ENCODE assay signal across 9 cellular contexts in the genomic region with DNA sequence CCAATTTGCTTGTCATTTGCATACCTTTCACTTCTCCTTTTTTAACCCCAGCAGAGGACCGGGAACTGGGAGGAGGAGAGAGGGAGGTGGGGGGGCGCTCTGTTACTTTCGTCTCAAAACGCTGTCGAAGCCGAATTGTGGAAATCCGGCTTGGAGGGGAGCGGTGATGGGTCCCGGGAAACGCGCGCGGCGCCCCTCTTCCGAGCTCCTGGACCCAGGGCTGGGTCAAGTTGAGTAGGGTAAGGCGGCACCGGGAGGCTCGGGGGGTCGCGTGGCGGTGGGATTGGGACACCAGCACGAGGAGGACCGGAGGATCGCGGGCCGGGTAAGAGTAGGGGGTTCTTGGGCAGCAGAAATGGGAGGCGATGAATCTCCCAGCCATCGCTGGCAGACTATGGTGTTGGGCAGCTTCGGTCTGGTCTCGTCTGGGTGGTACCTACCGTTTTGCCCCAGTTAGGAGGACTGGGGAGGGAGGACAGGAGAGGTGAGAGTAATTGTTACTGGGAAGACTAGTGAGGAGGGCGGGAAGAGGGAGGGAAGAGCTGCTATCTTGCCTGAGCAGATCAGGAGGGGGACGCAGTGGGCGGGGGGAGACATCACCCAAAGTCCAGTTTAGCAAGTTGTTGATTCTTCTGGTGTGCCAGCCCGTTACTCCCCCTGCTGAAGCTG. TPM values are rescaled to one million over a fixed set of nuclear protein-coding genes. Genes with fewer than 3 reads are reported as not detected.
DNase-seq lines count a peak whose midpoint lies in the region; ATAC-seq, FAIRE-seq and TF ChIP-seq lines count a peak whose summit lies in the region.
"Had no signal": no experiment of that assay in that cellular context is flagged by ENCODE, and none has a peak within 500 bp of the region (broad histone marks: within the 10 kb centered on the region; RNA-seq: fewer than 3 reads in every experiment).

No MANE protein-coding gene starts in this region.

- peaks cover 9 to 41% (median 29%) of the 10 kb centered on the region in 3 experiments for H3K27me3 ChIP-seq in neuronal stem cell (ENCODE audit: control insufficient read depth in 3 of 3, insufficient read depth in 3 of 3, low read depth in 1 of 3, low read length in 3 of 3)

- H3K4me1 ChIP-seq in neuronal stem cell (ENCODE audit: control insufficient read depth in 2 of 2, insufficient read depth in 1 of 2, low read depth in 1 of 2, low read length in 2 of 2) = peaks cover 22 to 24% of the 10 kb centered on the region in 2 donors

- peak overlapping the region; percentile 30 for H2BK12ac ChIP-seq in neuronal stem cell (ENCODE audit: low read length)

- H3K23ac ChIP-seq in neuronal stem cell (ENCODE audit: low read depth, low read length, poor library complexity) = peak overlapping the region; percentile 60

- H3K4me1 Mint-ChIP-seq in activated naive CD4-positive, alpha-beta T cell treated with anti-CD3 and anti-CD28 coated beads for 36 hours (ENCODE audit: low read depth) = peaks cover 36% of the 10 kb centered on the region

- no peak overlapping the region for H3K14ac ChIP-seq in neuronal stem cell (ENCODE audit: low read length)

- H3K18ac ChIP-seq in neuronal stem cell (ENCODE audit: low read length) = peak overlapping the region; percentile 94

- H3K36me3 Mint-ChIP-seq in activated naive CD4-positive, alpha-beta T cell treated with anti-CD3 and anti-CD28 coated beads for 36 hours (ENCODE audit: low read depth) = no peaks in the 10 kb centered on the region

- no CpG with 5 or more reads among the region's 35 CpGs for WGBS in neuronal stem cell (ENCODE audit: extremely low coverage in 2 of 2, insufficient read length in 2 of 2, insufficient replicate concordance in 1 of 2), 2 donors

- H2BK120ac ChIP-seq in neuronal stem cell (ENCODE audit: low read depth, low read length) = peak overlapping the region; percentile 17

- no peak overlapping the region for H4K91ac ChIP-seq in neuronal stem cell (ENCODE audit: low read depth, low read length, poor library complexity)

- H4K8ac ChIP-seq in neuronal stem cell (ENCODE audit: low read depth, low read length) = no peak overlapping the region

- peaks cover 3% of the 10 kb centered on the region for H3K79me1 ChIP-seq in neuronal stem cell (ENCODE audit: low read depth, low read length)

- H3K27me3 Mint-ChIP-seq in activated naive CD4-positive, alpha-beta T cell treated with anti-CD3 and anti-CD28 coated beads for 36 hours (ENCODE audit: low read depth) = peaks cover 75% of the 10 kb centered on the region

- no peak for TF ChIP-seq CTCF in fibroblast of pulmonary artery (IDR thresholded peaks at IDR 0.05; ENCODE audit: low read length, missing control alignments)

- no peak for FAIRE-seq in frontal cortex (lab: Jason Lieb, UNC)
- FAIRE-seq: GM18507 had no signal

- peak overlapping the region; percentile 89 for H3K9ac ChIP-seq in neuronal stem cell (ENCODE audit: low read depth, low read length, poor library complexity)

- H3K36me3 ChIP-seq in neuronal stem cell (replicated peaks in 1 of 2; ENCODE audit: control insufficient read depth in 2 of 2, insufficient read depth in 2 of 2, low read length in 2 of 2) = no peaks in the 10 kb centered on the region

- no peak for ATAC-seq in HG03469 (IDR thresholded peaks at IDR 0.05; ENCODE audit: unreplicated experiment)

- H3K9me3 ChIP-seq in neuronal stem cell (replicated peaks in 1 of 2; ENCODE audit: control insufficient read depth in 2 of 2, insufficient read depth in 1 of 2, low read depth in 1 of 2, low read length in 2 of 2) = no peaks in the 10 kb centered on the region

- peak overlapping the region; percentile 86 for H2BK15ac ChIP-seq in neuronal stem cell (ENCODE audit: low read length)

- no peak overlapping the region for H3K4ac ChIP-seq in neuronal stem cell (ENCODE audit: low read length)

- peak overlapping the region; percentile 83 for H3K4me3 Mint-ChIP-seq in activated naive CD4-positive, alpha-beta T cell treated with anti-CD3 and anti-CD28 coated beads for 36 hours

- no peak overlapping the region for H3K27ac Mint-ChIP-seq in activated naive CD4-positive, alpha-beta T cell treated with anti-CD3 and anti-CD28 coated beads for 36 hours

- peak overlapping the region; percentile 64 for H3K4me3 ChIP-seq in fibroblast of pulmonary artery (replicated peaks; ENCODE audit: low read depth, low read length)
- peak overlapping the region; percentile 70 to 83 for H3K4me3 ChIP-seq in neuronal stem cell (ENCODE audit: low read length in 2 of 2)

- H2AFZ ChIP-seq in neuronal stem cell (ENCODE audit: low read length) = peak overlapping the region; percentile 92

- no peaks in the 10 kb centered on the region for H3K9me3 Mint-ChIP-seq in activated naive CD4-positive, alpha-beta T cell treated with anti-CD3 and anti-CD28 coated beads for 36 hours

- H3K27ac ChIP-seq in neuronal stem cell (replicated peaks; ENCODE audit: low read length) = no peak overlapping the region

- CTCF ChIA-PET in activated naive CD4-positive, alpha-beta T cell treated with anti-CD3 and anti-CD28 coated beads for 36 hours (lab: Charles Lee) = no interaction called here

- H2AK5ac ChIP-seq in neuronal stem cell (ENCODE audit: low read depth, low read length) = no peak overlapping the region

- intact Hi-C loops in activated naive CD4-positive, alpha-beta T cell treated with anti-CD3 and anti-CD28 coated beads for 36 hours (cut with micrococcal nuclease) = loop anchor here (2.0 to 10.0 kb wide), 7 partner anchors 30 to 1578 kb away; partner anchors contain the start of genes CENPF, KCTD3 and SMYD2

- H3K4me2 ChIP-seq in neuronal stem cell (ENCODE audit: insufficient read depth, low read length, poor library complexity, severe bottlenecking) = peak overlapping the region; percentile 90

- DNase-seq in activated naive CD4-positive, alpha-beta T cell treated with anti-CD3 and anti-CD28 coated beads for 36 hours = no peak
- no peak for DNase-seq in activated naive CD4-positive, alpha-beta T cell treated with anti-CD3 and anti-CD28 coated beads, Interleukin-2, amount 50 U/mL, for 16 hours
- DNase-seq in SK-N-DZ (ENCODE audit: low spot score) (peak; percentile 27), fibroblast of pulmonary artery (ENCODE audit: low read depth) (no peak), neuronal stem cell (ENCODE audit: low spot score) (no peak), frontal cortex (ENCODE audit: low spot score in 2 of 2) (no peak), HK-2 (ENCODE audit: unreplicated experiment) (no peak)

- peak overlapping the region; percentile 71 for H2BK5ac ChIP-seq in neuronal stem cell (ENCODE audit: low read length)

RNA-seq across cellular contexts. Expression of gene PROX1, which starts 1.4 kb away (rescaled TPM):
- total RNA-seq in activated naive CD4-positive, alpha-beta T cell treated with anti-CD3 and anti-CD28 coated beads for 36 hours = under 1 TPM; 0.10 to 0.12 TPM
- 6.0 and 8.9 TPM in 2 replicates for polyA plus RNA-seq in SK-N-DZ (2014; cell fraction: cytosol; rRNA removed)
- 3.2 and 5.7 TPM in 2 replicates for polyA plus RNA-seq in SK-N-DZ (2014; cell fraction: nucleus; rRNA removed)
- polyA plus RNA-seq in neuronal stem cell (2013, experiment 1 of 2) = 2.1 TPM
- 2.3 TPM for polyA plus RNA-seq in neuronal stem cell (2013, experiment 2 of 2)
- 6.5 TPM for total RNA-seq in frontal cortex
